Comparison of ENCODE assay signal across 38 cellular contexts in genomic region chrX:9805956-9806355, GRCh38. TPM values are rescaled to one million over a fixed set of nuclear protein-coding genes. Genes with fewer than 3 reads are reported as not detected.
"Had no signal": no experiment of that assay in that cellular context is flagged by ENCODE, and none has a peak within 500 bp of the region (broad histone marks: within the 10 kb centered on the region; RNA-seq: fewer than 3 reads in every experiment).

No MANE protein-coding gene starts in this region.

- H3K27me3 ChIP-seq: brain microvascular endothelial cell, MG63, Peyer's patch, SJSA1 had no signal

- H3K36me3 ChIP-seq: brain microvascular endothelial cell, MG63, Peyer's patch, SJSA1 had no signal

- H3K27me3 Mint-ChIP-seq: activated B cell treated with CpG ODN at 0.5 μM for 24 hours; activated CD4-positive, alpha-beta memory T cell treated with anti-CD3 and anti-CD28 coated beads for 36 hours; activated naive CD4-positive, alpha-beta T cell treated with anti-CD3 and anti-CD28 coated beads, Interleukin-2, amount 10 ng/mL, durations not matched to agents 7 days and 5 days; activated naive CD8-positive, alpha-beta T cell; activated naive CD8-positive, alpha-beta T cell treated with anti-CD3 and anti-CD28 coated beads, Interleukin-2, amount 50 U/mL, for 24 hours; central memory CD8-positive, alpha-beta T cell had no signal

- H3K4me1 ChIP-seq: Peyer's patch, SJSA1 had no signal

- H3K9me3 Mint-ChIP-seq: activated B cell treated with CpG ODN at 0.5 μM for 24 hours; activated CD4-positive, alpha-beta memory T cell treated with anti-CD3 and anti-CD28 coated beads for 36 hours; activated naive CD4-positive, alpha-beta T cell treated with anti-CD3 and anti-CD28 coated beads, Interleukin-2, amount 10 ng/mL, durations not matched to agents 7 days and 5 days; central memory CD8-positive, alpha-beta T cell had no signal

- H3K9me3 ChIP-seq: MG63, Peyer's patch, SJSA1, SK-N-SH had no signal

- H3K4me3 Mint-ChIP-seq: activated B cell treated with CpG ODN at 0.5 μM for 24 hours; activated CD4-positive, alpha-beta memory T cell treated with anti-CD3 and anti-CD28 coated beads for 36 hours; activated naive CD4-positive, alpha-beta T cell treated with anti-CD3 and anti-CD28 coated beads, Interleukin-2, amount 10 ng/mL, durations not matched to agents 7 days and 5 days; activated naive CD8-positive, alpha-beta T cell; activated naive CD8-positive, alpha-beta T cell treated with anti-CD3 and anti-CD28 coated beads, Interleukin-2, amount 50 U/mL, for 24 hours; central memory CD8-positive, alpha-beta T cell had no signal

- DNase-seq: activated B cell treated with CpG ODN at 0.5 μM for 24 hours; activated CD4-positive, alpha-beta memory T cell treated with anti-CD3 and anti-CD28 coated beads for 36 hours; activated CD4-positive, alpha-beta T cell treated with anti-CD3 and anti-CD28 coated beads for 4 hours; activated CD4-positive, alpha-beta T cell treated with anti-CD3 and anti-CD28 coated beads, Interleukin-2, amount 50 U/mL, for 1 hour; activated CD4-positive, CD25-positive, alpha-beta regulatory T cell treated with anti-CD3 and anti-CD28 coated beads, Interleukin-2, amount 50 U/mL, for 72 hours; activated CD8-positive, alpha-beta memory T cell treated with anti-CD3 and anti-CD28 coated beads, Interleukin-2, amount 50 U/mL, for 4 hours; activated effector memory CD4-positive, alpha-beta T cell treated with Interleukin-2 at 50 U/mL for 16 hours; activated naive CD4-positive, alpha-beta T cell treated with anti-CD3 and anti-CD28 coated beads, Interleukin-2, amount 10 ng/mL, durations not matched to agents 7 days and 5 days; activated naive CD8-positive, alpha-beta T cell treated with anti-CD3 and anti-CD28 coated beads, Interleukin-2, amount 50 U/mL, for 24 hours; activated T-cell treated with anti-CD3 and anti-CD28 coated beads for 4 hours; activated T-cell treated with anti-CD3 and anti-CD28 coated beads, Interleukin-2, amount 50 U/mL, for 48 hours; amniotic stem cell; aorta; brain microvascular endothelial cell; Kasumi-1; KG1; MG63; NCI-H1105; NCI-H1417 treated with DMSO at 0.1 percent for 48 hours; NCI-H187 treated with DMSO at 0.1 percent for 48 hours; NCI-H2081; NCI-H345; NCI-H524 treated with DMSO at 0.1 percent for 48 hours; NCI-H748 treated with DMSO at 0.1 percent for 48 hours; NK-92 treated with Interleukin-12 subunit alpha and Interleukin-12 subunit beta, amount 100 ng/mL, for 24 hours; PC-3; Peyer's patch; RPMI8226; SHP77 treated with DMSO at 0.1 percent for 48 hours; SK-N-SH; T-helper 1 cell; T-helper 2 cell; T-helper 9 cell had no signal

- H3K27ac ChIP-seq: brain microvascular endothelial cell, Peyer's patch, SJSA1, VCaP had no signal

- H3K4me1 Mint-ChIP-seq: activated B cell treated with CpG ODN at 0.5 μM for 24 hours; activated naive CD4-positive, alpha-beta T cell treated with anti-CD3 and anti-CD28 coated beads, Interleukin-2, amount 10 ng/mL, durations not matched to agents 7 days and 5 days; activated naive CD8-positive, alpha-beta T cell treated with anti-CD3 and anti-CD28 coated beads, Interleukin-2, amount 50 U/mL, for 24 hours; central memory CD8-positive, alpha-beta T cell had no signal

- ATAC-seq: activated naive CD8-positive, alpha-beta T cell treated with anti-CD3 and anti-CD28 coated beads, Interleukin-2, amount 50 U/mL, for 24 hours; PC-3 had no signal

- H3K36me3 Mint-ChIP-seq: activated CD4-positive, alpha-beta memory T cell treated with anti-CD3 and anti-CD28 coated beads for 36 hours; activated naive CD4-positive, alpha-beta T cell treated with anti-CD3 and anti-CD28 coated beads, Interleukin-2, amount 10 ng/mL, durations not matched to agents 7 days and 5 days; activated naive CD8-positive, alpha-beta T cell had no signal

- H3K4me3 ChIP-seq: MG63, Peyer's patch, SJSA1 had no signal

- H3K27ac Mint-ChIP-seq: activated B cell treated with CpG ODN at 0.5 μM for 24 hours; activated CD4-positive, alpha-beta memory T cell treated with anti-CD3 and anti-CD28 coated beads for 36 hours; activated naive CD4-positive, alpha-beta T cell treated with anti-CD3 and anti-CD28 coated beads, Interleukin-2, amount 10 ng/mL, durations not matched to agents 7 days and 5 days; activated naive CD8-positive, alpha-beta T cell; activated naive CD8-positive, alpha-beta T cell treated with anti-CD3 and anti-CD28 coated beads, Interleukin-2, amount 50 U/mL, for 24 hours had no signal

RNA-seq across cellular contexts. Expression of gene SHROOM2, which starts 19.7 kb away (rescaled TPM):
- total RNA-seq: activated B cell treated with CpG ODN at 0.5 μM for 24 hours; activated CD4-positive, alpha-beta memory T cell treated with anti-CD3 and anti-CD28 coated beads for 36 hours had no signal
- polyA plus RNA-seq: SK-N-SH had no signal

RNA-seq across cellular contexts. Expression of gene GPR143, which starts 40.3 kb away (rescaled TPM):
- total RNA-seq: activated B cell treated with CpG ODN at 0.5 μM for 24 hours; activated CD4-positive, alpha-beta memory T cell treated with anti-CD3 and anti-CD28 coated beads for 36 hours; NCI-H460; Peyer's patch; SJSA1 had no signal
- polyA plus RNA-seq: SK-N-SH had no signal
